23 cellular contexts compared by ENCODE assay signal in genomic region chrX:150254909-150255308, GRCh38.
"Had no signal": no experiment of that assay in that cellular context is flagged by ENCODE, and none has a peak within 500 bp of the region (broad histone marks: within the 10 kb centered on the region; RNA-seq: fewer than 3 reads in every experiment).

No MANE protein-coding gene starts in this region.

- H3K36me3 ChIP-seq: SJSA1 had no signal

- H3K4me1 Mint-ChIP-seq: IgD-negative memory B cell had no signal

- H3K4me2 ChIP-seq: KMS-11 had no signal

- H3K27ac Mint-ChIP-seq: IgD-negative memory B cell had no signal

- H3K9ac ChIP-seq: KMS-11 had no signal

- H3K27ac ChIP-seq: HL-60, KMS-11, SJSA1, SK-N-MC had no signal

- H3K9me3 ChIP-seq: SJSA1 had no signal

- H3K4me3 ChIP-seq: K562, SJSA1, SK-N-MC had no signal

- DNase-seq: Kasumi-1, MM.1S, NCI-H1092 treated with DMSO at 0.1 percent for 48 hours, NCI-H1436, NCI-H187, NCI-H2029, NCI-H2081 treated with DMSO at 0.1 percent for 48 hours, NCI-H2171, NCI-H226, NCI-H446, NCI-H510A, NCI-H524 treated with DMSO at 0.1 percent for 48 hours, NCI-H69, NCI-H774, Right ventricle myocardium superior, RPMI8226, SIG-M5 had no signal

- H3K4me3 Mint-ChIP-seq: IgD-negative memory B cell had no signal

- H3K27me3 ChIP-seq: SJSA1 had no signal

- ATAC-seq: K562 had no signal
